In genomic region chr6:97687916-97688315, GRCh38 we compare ENCODE assay signal across 22 cellular contexts.
"Had no signal": no experiment of that assay in that cellular context is flagged by ENCODE, and none has a peak within 500 bp of the region (broad histone marks: within the 10 kb centered on the region; RNA-seq: fewer than 3 reads in every experiment).

No MANE protein-coding gene starts in this region.

- H3K9me3 ChIP-seq: ovary, psoas muscle, right lobe of liver, sigmoid colon, stomach, thoracic aorta, thyroid gland, tibial nerve, upper lobe of left lung, vagina had no signal

- H3K27me3 ChIP-seq: neural progenitor cell, ovary, right lobe of liver, sigmoid colon, stomach, thyroid gland, tibial nerve, upper lobe of left lung, vagina had no signal

- H3K36me3 ChIP-seq: neural progenitor cell, ovary, right lobe of liver, sigmoid colon, stomach, thoracic aorta, thyroid gland, tibial nerve, upper lobe of left lung, vagina had no signal

- DNase-seq: occipital lobe; ovary; posterior cingulate gyrus; psoas muscle; right lobe of liver; sigmoid colon; small intestine; stimulated activated CD4-positive, alpha-beta T cell treated with anti-CD3 and anti-CD28 coated beads, Interleukin-15, amount 100 ng/mL, for 24 hours; stimulated activated CD4-positive, alpha-beta T cell treated with anti-CD3 and anti-CD28 coated beads, Interleukin-2, amount 100 ng/mL, for 24 hours; stimulated activated CD4-positive, alpha-beta T cell treated with anti-CD3 and anti-CD28 coated beads, Interleukin-2, amount 100 ng/mL, for 48 hours; stimulated activated CD4-positive, alpha-beta T cell treated with anti-CD3 and anti-CD28 coated beads, Interleukin-4, amount 100 ng/mL, for 24 hours; stimulated activated naive B cell treated with anti-CD40 and anti-IgM and Interleukin-4, amounts not matched to agents 10 μg/mL and 1 μg/mL and 100 μg/mL, for 72 hours; stimulated activated naive CD4-positive, alpha-beta T cell treated with Interleukin-2 at 50 U/mL for 16 hours; stomach; thyroid gland; trophoblast cell; upper lobe of left lung had no signal

- H3K4me1 ChIP-seq: neural progenitor cell, parathyroid adenoma, psoas muscle, right lobe of liver, sigmoid colon, stomach, thyroid gland, tibial nerve, upper lobe of left lung, vagina had no signal

- H3K9ac ChIP-seq: neural progenitor cell, parathyroid adenoma had no signal

- H3K79me2 ChIP-seq: parathyroid adenoma had no signal

- H3K4me3 ChIP-seq: neural progenitor cell, ovary, psoas muscle, right lobe of liver, sigmoid colon, stomach, thoracic aorta, thyroid gland, tibial nerve, upper lobe of left lung, vagina had no signal

- H3K27ac ChIP-seq: neural progenitor cell, ovary, parathyroid adenoma, psoas muscle, right lobe of liver, sigmoid colon, stomach, thoracic aorta, thyroid gland, tibial nerve, upper lobe of left lung, vagina had no signal

- H3K4me2 ChIP-seq: neural progenitor cell had no signal

- H2AFZ ChIP-seq: parathyroid adenoma had no signal
